In the genomic region with DNA sequence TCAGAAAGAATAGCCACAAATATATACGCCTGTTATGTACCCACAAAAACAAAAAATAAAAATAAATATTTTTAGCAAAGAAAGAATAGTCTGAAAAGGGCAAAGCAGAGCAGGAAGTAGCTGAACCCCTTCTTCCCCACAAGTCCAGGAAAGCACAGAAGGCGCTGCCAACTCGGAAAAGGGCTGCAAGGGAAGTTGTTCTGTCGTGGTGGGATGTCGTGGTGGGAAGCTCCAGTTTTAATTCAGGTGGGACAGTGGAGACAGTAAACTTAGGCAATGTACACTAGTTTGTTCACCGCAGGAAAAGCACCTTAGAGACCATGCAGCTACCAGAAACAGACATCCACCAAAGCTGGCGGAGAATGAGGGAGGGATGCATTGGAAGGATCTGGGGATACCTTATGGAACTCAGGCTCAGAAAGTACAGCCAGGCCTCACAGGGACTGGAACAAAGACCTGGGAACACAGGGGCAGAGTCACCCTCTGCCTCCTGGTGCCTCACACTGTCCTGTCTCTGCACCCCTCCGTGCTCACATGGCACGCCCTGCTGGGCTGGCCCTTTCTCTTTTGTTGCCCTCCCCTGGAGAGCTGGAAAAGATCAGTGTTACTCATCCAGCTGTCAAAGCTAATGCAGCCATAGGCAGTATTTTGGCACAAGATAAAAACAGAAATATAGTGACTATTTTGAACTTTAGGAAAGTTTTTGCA, we compare ENCODE assay signal across 14 cellular contexts. TPM values are rescaled to one million over a fixed set of nuclear protein-coding genes. Genes with fewer than 3 reads are reported as not detected.
DNase-seq lines count a peak whose midpoint lies in the region; ATAC-seq and TF ChIP-seq lines count a peak whose summit lies in the region.
"Had no signal": no experiment of that assay in that cellular context is flagged by ENCODE, and none has a peak within 500 bp of the region (broad histone marks: within the 10 kb centered on the region; RNA-seq: fewer than 3 reads in every experiment).

No MANE protein-coding gene starts in this region.

- no peak overlapping the region for H3K27ac ChIP-seq in upper lobe of right lung
- H3K27ac ChIP-seq: ascending aorta, HL-60, upper lobe of left lung had no signal

- DNase-seq in activated T-cell treated with anti-CD3 and anti-CD28 coated beads, Interleukin-2, amount 50 U/mL, for 48 hours = peak; percentile 10 to 11
- no peak for DNase-seq in activated T-cell treated with anti-CD3 and anti-CD28 coated beads, Interleukin-2, amount 50 U/mL, for 4 hours
- peak; percentile 27 for DNase-seq in SW480 (ENCODE audit: low spot score)
- DNase-seq in foreskin fibroblast = peak; percentile 38 to 52
- DNase-seq in upper lobe of right lung = peak; percentile 34
- no peak for DNase-seq in mucosa of descending colon
- no peak for DNase-seq in G401 (ENCODE audit: low spot score)
- no peak for DNase-seq in HK-2 (ENCODE audit: unreplicated experiment)
- DNase-seq: SHP77 treated with DMSO at 0.1 percent for 48 hours had no signal

- H3K9me3 Mint-ChIP-seq in activated T-cell treated with anti-CD3 and anti-CD28 coated beads, Interleukin-2, amount 50 U/mL, for 4 hours = no peaks in the 10 kb centered on the region

- no peak overlapping the region for H3K4me3 Mint-ChIP-seq in activated T-cell treated with anti-CD3 and anti-CD28 coated beads, Interleukin-2, amount 50 U/mL, for 4 hours

- intact Hi-C loops in upper lobe of right lung (cut with DNase I) (loop anchor here (5.0 to 10.0 kb wide), 3 partner anchors 66 to 399 kb away; partner anchors contain the start of gene ABHD12), mucosa of descending colon (cut with DNase I, micrococcal nuclease) (loop anchor here (2.0 to 10.0 kb wide), 6 partner anchors 69 to 411 kb away; partner anchors contain the start of genes ABHD12 (in 1 of the 2) and GINS1 (in 1 of the 2))

- H3K36me3 ChIP-seq in upper lobe of right lung (no peaks in the 10 kb centered on the region), mucosa of descending colon (ENCODE audit: low read depth) (no peaks in the 10 kb centered on the region)
- H3K36me3 ChIP-seq: ascending aorta, upper lobe of left lung had no signal

- no peak for TF ChIP-seq CTCF in foreskin fibroblast (IDR thresholded peaks at IDR 0.05; ENCODE audit: low read depth, low read length)
- TF ChIP-seq CTCF in upper lobe of right lung (IDR thresholded peaks at IDR 0.05) = no peak
- TF ChIP-seq CTCF in mucosa of descending colon (IDR thresholded peaks at IDR 0.05) = no peak

- no peaks in the 10 kb centered on the region for H3K27me3 Mint-ChIP-seq in activated T-cell treated with anti-CD3 and anti-CD28 coated beads, Interleukin-2, amount 50 U/mL, for 4 hours (ENCODE audit: low read depth)

- no peaks in the 10 kb centered on the region for H3K36me3 Mint-ChIP-seq in activated T-cell treated with anti-CD3 and anti-CD28 coated beads, Interleukin-2, amount 50 U/mL, for 4 hours (ENCODE audit: insufficient read depth)

- H3K4me1 ChIP-seq in upper lobe of right lung (peaks cover 42% of the 10 kb centered on the region), mucosa of descending colon (ENCODE audit: low read depth) (peaks cover 11% of the 10 kb centered on the region)

- H3K9me3 ChIP-seq in upper lobe of right lung (no peaks in the 10 kb centered on the region), mucosa of descending colon (no peaks in the 10 kb centered on the region)
- H3K9me3 ChIP-seq: ascending aorta, upper lobe of left lung had no signal

- no peak overlapping the region for H3K4me3 ChIP-seq in foreskin fibroblast (ENCODE audit: low read depth in 1 of 2, low read length in 2 of 2)
- H3K4me3 ChIP-seq in upper lobe of right lung = no peak overlapping the region
- H3K4me3 ChIP-seq in mucosa of descending colon = no peak overlapping the region

- no peaks in the 10 kb centered on the region for H3K27me3 ChIP-seq in upper lobe of right lung
- H3K27me3 ChIP-seq: ascending aorta, upper lobe of left lung had no signal

- H3K4me1 Mint-ChIP-seq in activated T-cell treated with anti-CD3 and anti-CD28 coated beads, Interleukin-2, amount 50 U/mL, for 4 hours (ENCODE audit: low read depth) = peaks cover 33% of the 10 kb centered on the region

- in situ Hi-C loops in G401 (cut with HindIII; ENCODE audit: low sequenced_read_pairs) = no loop called here

- ATAC-seq in activated T-cell treated with anti-CD3 and anti-CD28 coated beads, Interleukin-2, amount 50 U/mL, for 4 hours = no peak
- ATAC-seq in upper lobe of right lung (no peak), mucosa of descending colon (no peak)

RNA-seq across cellular contexts. Expression of gene APMAP, which starts 3.3 kb away (rescaled TPM):
- 10 to 100 TPM; 58.8 to 61.9 (median 61.4) TPM for total RNA-seq in activated T-cell treated with anti-CD3 and anti-CD28 coated beads, Interleukin-2, amount 50 U/mL, for 4 hours
- total RNA-seq in upper lobe of right lung = 73.5 TPM
- total RNA-seq in mucosa of descending colon = 10 to 100 TPM; 46.3 to 51.5 (median 47.3) TPM
- 94.6 and 98.6 TPM in 2 replicates for total RNA-seq in G401 (2014; rRNA removed; shearing (Covaris generic))

RNA-seq across cellular contexts. Expression of gene CST7, which starts 46.8 kb away (rescaled TPM):
- 10 to 100 TPM; 21.3 to 49.7 (median 46.9) TPM for total RNA-seq in activated T-cell treated with anti-CD3 and anti-CD28 coated beads, Interleukin-2, amount 50 U/mL, for 4 hours
- total RNA-seq in upper lobe of right lung (9.6 TPM), mucosa of descending colon (1 to 10 TPM; 1.4 to 2.3 (median 1.7) TPM)
- not detected in 2 replicates for total RNA-seq in G401 (2014; rRNA removed; shearing (Covaris generic))
- total RNA-seq: ascending aorta, lung microvascular endothelial cell, NCI-H460 had no signal

Comparison
In these comparisons a context has a peak if more than half of its experiments do, and no peak if none do; other contexts are left out.
1. DNase-seq: peak in activated T-cell treated with anti-CD3 and anti-CD28 coated beads, Interleukin-2, amount 50 U/mL, for 48 hours (2 of 2), SW480 (single experiment), foreskin fibroblast (2 of 2) and upper lobe of right lung (single experiment); none in activated T-cell treated with anti-CD3 and anti-CD28 coated beads, Interleukin-2, amount 50 U/mL, for 4 hours (single experiment), mucosa of descending colon (0 of 3), G401 (single experiment) and HK-2 (single experiment).